ENCODE assay signal across 23 cellular contexts in the genomic region with DNA sequence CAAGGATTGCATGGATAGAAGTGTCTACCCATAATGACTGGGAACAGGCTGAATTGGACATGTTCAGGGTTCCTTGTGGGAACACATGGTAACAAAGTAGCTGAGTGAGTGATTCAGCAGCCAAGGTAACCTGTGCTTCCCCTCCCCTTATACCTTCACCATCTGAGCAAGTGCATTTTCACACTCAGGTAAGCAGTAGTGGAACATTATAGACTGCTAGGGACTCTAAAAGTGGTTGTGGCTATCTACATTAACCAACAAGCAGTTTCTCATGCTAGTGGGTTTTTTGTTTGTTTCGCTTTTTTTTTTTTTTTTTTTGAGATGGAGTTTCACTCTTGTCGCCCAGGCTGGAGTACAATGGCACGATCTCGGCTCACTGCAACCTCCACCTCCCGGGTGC.
A peak's percentile ranks its signal among the peaks of the same experiment; 100 is the strongest.
DNase-seq lines count a peak whose midpoint lies in the region; ATAC-seq, FAIRE-seq and TF ChIP-seq lines count a peak whose summit lies in the region.
"Had no signal": no experiment of that assay in that cellular context is flagged by ENCODE, and none has a peak within 500 bp of the region (broad histone marks: within the 10 kb centered on the region; RNA-seq: fewer than 3 reads in every experiment).

No MANE protein-coding gene starts in this region.

- no peak for FAIRE-seq in urothelium cell line (lab: Jason Lieb, UNC)

- no peak overlapping the region for H3K4me3 ChIP-seq in GM12865 (ENCODE audit: low read depth, low read length)
- H3K4me3 ChIP-seq: ascending aorta, mucosa of descending colon, smooth muscle cell had no signal

- no peak overlapping the region for H3K27ac Mint-ChIP-seq in central memory CD8-positive, alpha-beta T cell (ENCODE audit: low read depth)
- H3K27ac Mint-ChIP-seq: nephron progenitor cell had no signal

- no peak overlapping the region for H3K4me3 Mint-ChIP-seq in central memory CD8-positive, alpha-beta T cell
- H3K4me3 Mint-ChIP-seq: nephron progenitor cell had no signal

- H3K9me3 Mint-ChIP-seq in central memory CD8-positive, alpha-beta T cell: peaks cover 5% of the 10 kb centered on the region

- peak; percentile 78 for ATAC-seq in GM18909 (IDR thresholded peaks at IDR 0.05; ENCODE audit: poor library complexity, unreplicated experiment)
- ATAC-seq in HG03442 (IDR thresholded peaks at IDR 0.05; ENCODE audit: unreplicated experiment): peak; percentile 22
- peak; percentile 28 for ATAC-seq in central memory CD8-positive, alpha-beta T cell (replicated peaks; ENCODE audit: extremely low read depth, poor library complexity, severe bottlenecking)
- ATAC-seq in SK-N-SH treated with all-trans-retinoic acid at 6 μM for 48 hours: no peak
- ATAC-seq: esophagus mucosa, left cardiac atrium, mucosa of descending colon, PC-3 had no signal

- peaks cover 10% of the 10 kb centered on the region for H3K36me3 Mint-ChIP-seq in central memory CD8-positive, alpha-beta T cell (ENCODE audit: insufficient read depth)

- DNase-seq in GM12865 (ENCODE audit: low read depth): peak; percentile 3
- no peak for DNase-seq in central memory CD8-positive, alpha-beta T cell (ENCODE audit: low spot score in 2 of 2)
- no peak for DNase-seq in urothelium cell line (ENCODE audit: low spot score)
- no peak for DNase-seq in AG08396 (ENCODE audit: low spot score)
- DNase-seq: activated naive CD4-positive, alpha-beta T cell treated with anti-CD3 and anti-CD28 coated beads, Interleukin-2, amount 50 U/mL, for 16 hours; caudate nucleus; foreskin fibroblast; HCEC 1CT; head of caudate nucleus; left cardiac atrium; mucosa of descending colon; NCI-H446 treated with DMSO at 0.1 percent for 48 hours; nephron progenitor cell; PC-3; SK-N-SH; stimulated activated CD4-positive, alpha-beta T cell treated with anti-CD3 and anti-CD28 coated beads, Interleukin-2, amount 100 ng/mL, for 24 hours; trophoblast cell had no signal

- no peaks in the 10 kb centered on the region for H3K27me3 Mint-ChIP-seq in central memory CD8-positive, alpha-beta T cell

- peaks cover 15% of the 10 kb centered on the region for H3K4me1 Mint-ChIP-seq in central memory CD8-positive, alpha-beta T cell
- H3K4me1 Mint-ChIP-seq: nephron progenitor cell had no signal

- TF ChIP-seq CTCF in GM12865 (IDR thresholded peaks at IDR 0.05; ENCODE audit: insufficient read depth, low read depth, low read length, missing control alignments): no peak

TF ChIP-seq in SK-N-SH treated with all-trans-retinoic acid at 6 μM for 48 hours, 23 proteins besides CTCF, POLR2A, EP300 and RAD21:
- TF ChIP-seq TOX (CRISPR knock-in tag; IDR thresholded peaks at IDR 0.05; ENCODE audit: borderline replicate concordance) (no peak), OSR1 (CRISPR knock-in tag; IDR thresholded peaks at IDR 0.05) (no peak), SNAI2 (CRISPR knock-in tag; IDR thresholded peaks at IDR 0.05) (no peak), GLIS3 (CRISPR knock-in tag; IDR thresholded peaks at IDR 0.05) (no peak), ZFP3 (CRISPR knock-in tag; IDR thresholded peaks at IDR 0.05) (no peak), ISL1 (CRISPR knock-in tag; IDR thresholded peaks at IDR 0.05) (no peak), ARNTL (CRISPR knock-in tag; IDR thresholded peaks at IDR 0.05; ENCODE audit: borderline replicate concordance, low read depth) (no peak), ZNF565 (CRISPR knock-in tag; conservative IDR thresholded peaks at IDR 0.05; ENCODE audit: low read depth) (no peak), TSHZ2 (CRISPR knock-in tag; IDR thresholded peaks at IDR 0.05) (no peak), BACH2 (CRISPR knock-in tag; IDR thresholded peaks at IDR 0.05; ENCODE audit: borderline replicate concordance) (no peak), PPARA (CRISPR knock-in tag; IDR thresholded peaks at IDR 0.05; ENCODE audit: borderline replicate concordance) (no peak), CSRNP3 (CRISPR knock-in tag; IDR thresholded peaks at IDR 0.05) (no peak), ZFP30 (CRISPR knock-in tag; IDR thresholded peaks at IDR 0.05) (no peak), ZNF8 (CRISPR knock-in tag; IDR thresholded peaks at IDR 0.05) (no peak), ZC3H10 (CRISPR knock-in tag; IDR thresholded peaks at IDR 0.05) (no peak)
- TF ChIP-seq, protein P1, sequence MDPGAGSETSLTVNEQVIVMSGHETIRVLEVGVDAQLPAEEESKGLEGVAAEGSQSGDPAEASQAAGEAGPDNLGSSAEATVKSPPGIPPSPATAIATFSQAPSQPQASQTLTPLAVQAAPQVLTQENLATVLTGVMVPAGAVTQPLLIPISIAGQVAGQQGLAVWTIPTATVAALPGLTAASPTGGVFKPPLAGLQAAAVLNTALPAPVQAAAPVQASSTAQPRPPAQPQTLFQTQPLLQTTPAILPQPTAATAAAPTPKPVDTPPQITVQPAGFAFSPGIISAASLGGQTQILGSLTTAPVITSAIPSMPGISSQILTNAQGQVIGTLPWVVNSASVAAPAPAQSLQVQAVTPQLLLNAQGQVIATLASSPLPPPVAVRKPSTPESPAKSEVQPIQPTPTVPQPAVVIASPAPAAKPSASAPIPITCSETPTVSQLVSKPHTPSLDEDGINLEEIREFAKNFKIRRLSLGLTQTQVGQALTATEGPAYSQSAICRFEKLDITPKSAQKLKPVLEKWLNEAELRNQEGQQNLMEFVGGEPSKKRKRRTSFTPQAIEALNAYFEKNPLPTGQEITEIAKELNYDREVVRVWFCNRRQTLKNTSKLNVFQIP (CRISPR knock-in tag; IDR thresholded peaks at IDR 0.05; ENCODE audit: borderline replicate concordance, low read depth): no peak
- TF ChIP-seq, protein P2, sequence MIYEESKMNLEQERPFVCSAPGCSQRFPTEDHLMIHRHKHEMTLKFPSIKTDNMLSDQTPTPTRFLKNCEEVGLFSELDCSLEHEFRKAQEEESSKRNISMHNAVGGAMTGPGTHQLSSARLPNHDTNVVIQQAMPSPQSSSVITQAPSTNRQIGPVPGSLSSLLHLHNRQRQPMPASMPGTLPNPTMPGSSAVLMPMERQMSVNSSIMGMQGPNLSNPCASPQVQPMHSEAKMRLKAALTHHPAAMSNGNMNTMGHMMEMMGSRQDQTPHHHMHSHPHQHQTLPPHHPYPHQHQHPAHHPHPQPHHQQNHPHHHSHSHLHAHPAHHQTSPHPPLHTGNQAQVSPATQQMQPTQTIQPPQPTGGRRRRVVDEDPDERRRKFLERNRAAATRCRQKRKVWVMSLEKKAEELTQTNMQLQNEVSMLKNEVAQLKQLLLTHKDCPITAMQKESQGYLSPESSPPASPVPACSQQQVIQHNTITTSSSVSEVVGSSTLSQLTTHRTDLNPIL (CRISPR knock-in tag; IDR thresholded peaks at IDR 0.05; ENCODE audit: low read depth): no peak
TF ChIP-seq in SK-N-SH treated with all-trans-retinoic acid at 6 μM for 48 hours: peak in this region for 0.
